In genomic region chr17:76681222-76682137, GRCh38 we compare ENCODE assay signal across 8 cellular contexts. TPM values are rescaled to one million over a fixed set of nuclear protein-coding genes. Genes with fewer than 3 reads are reported as not detected.
DNase-seq lines count a peak whose midpoint lies in the region; ATAC-seq and TF ChIP-seq lines count a peak whose summit lies in the region.

No MANE protein-coding gene starts in this region.

- BruUV-seq in Panc1 (replicated peaks; lab: Mats Ljungman, UMichigan), result no TSS peak

- no peak overlapping the region for H3K4me3 Mint-ChIP-seq in CD8-positive, alpha-beta T cell

- H3K27ac ChIP-seq in CD8-positive, alpha-beta T cell (ENCODE audit: low read depth, low read length), result no peak overlapping the region
- H3K27ac ChIP-seq in Panc1 (ENCODE audit: low read length) (no peak overlapping the region), suprapubic skin (no peak overlapping the region)

- CTCF ChIA-PET in CD8-positive, alpha-beta T cell (lab: Charles Lee), result interaction anchor here (0.6 to 6.2 kb wide), 50 partner anchors 9 to 274 kb away, joined by 3 to 71 read pairs (median 6); partner anchors contain the start of genes AANAT, ST6GALNAC1 and ST6GALNAC2
- CTCF ChIA-PET in Panc1 (lab: Charles Lee), result interaction anchor here (0.6 to 1.5 kb wide), 9 partner anchors 10 to 182 kb away, joined by 3 to 6 read pairs (median 3); no protein-coding TSS in a partner anchor

- DNase-seq in CD8-positive, alpha-beta T cell, result peak; percentile 55 to 86 (median 72)
- DNase-seq in Panc1 (ENCODE audit: low read depth, low spot score) (peak; percentile 45), activated T-helper 1 cell treated with Interleukin-2 at 50 U/mL for 16 hours (ENCODE audit: low read depth) (peak; percentile 50), fibroblast of the aortic adventitia (ENCODE audit: low read depth) (peak; percentile 78), nucleus accumbens (lab: John Stamatoyannopoulos, UW) (peak in 39 of 56 donors; percentile 15 to 80 (median 50)), suprapubic skin (ENCODE audit: low spot score in 2 of 2) (peak in 1 of 2 donors; percentile 59)

- peaks cover 11% of the 10 kb centered on the region for H3K4me1 Mint-ChIP-seq in CD8-positive, alpha-beta T cell (ENCODE audit: low read depth)

- H3K4me1 ChIP-seq in CD8-positive, alpha-beta T cell (ENCODE audit: insufficient read depth, low read length), result peaks cover 29% of the 10 kb centered on the region
- peaks cover 16% of the 10 kb centered on the region for H3K4me1 ChIP-seq in Panc1 (ENCODE audit: control insufficient read depth, insufficient read depth, low read length)
- H3K4me1 ChIP-seq in suprapubic skin, result peaks cover 32% of the 10 kb centered on the region

- H3K4me3 ChIP-seq in CD8-positive, alpha-beta T cell (ENCODE audit: low read depth, low read length), result no peak overlapping the region
- H3K4me3 ChIP-seq in Panc1 (ENCODE audit: low read depth in 2 of 2, low read length in 2 of 2) (no peak overlapping the region), fibroblast of the aortic adventitia (ENCODE audit: low read depth, low read length) (no peak overlapping the region), suprapubic skin (no peak overlapping the region)

- peak; percentile 77 for TF ChIP-seq CTCF in CD8-positive, alpha-beta T cell (IDR thresholded peaks at IDR 0.05)
- TF ChIP-seq CTCF in Panc1 (IDR thresholded peaks at IDR 0.05) (peak; percentile 90), fibroblast of the aortic adventitia (IDR thresholded peaks at IDR 0.05; ENCODE audit: insufficient read depth, low read length) (peak; percentile 83), suprapubic skin (IDR thresholded peaks at IDR 0.05) (peak; percentile 80 to 81)

- no peak overlapping the region for H3K27ac Mint-ChIP-seq in CD8-positive, alpha-beta T cell

- H3K9me3 Mint-ChIP-seq in CD8-positive, alpha-beta T cell, result no peaks in the 10 kb centered on the region

- no peaks in the 10 kb centered on the region for H3K27me3 Mint-ChIP-seq in CD8-positive, alpha-beta T cell (ENCODE audit: low read depth)

- H3K27me3 ChIP-seq in CD8-positive, alpha-beta T cell (ENCODE audit: insufficient read depth, low read length), result no peaks in the 10 kb centered on the region
- H3K27me3 ChIP-seq in Panc1 (ENCODE audit: control insufficient read depth, insufficient read depth, low read length), result no peaks in the 10 kb centered on the region
- H3K27me3 ChIP-seq in suprapubic skin, result no peaks in the 10 kb centered on the region

- POLR2A ChIA-PET in CD8-positive, alpha-beta T cell (lab: Charles Lee), result interaction anchor here (0.9 to 2.1 kb wide), 7 partner anchors 10 to 160 kb away, joined by 3 to 15 read pairs (median 4); no protein-coding TSS in a partner anchor
- POLR2A ChIA-PET in Panc1 (lab: Charles Lee), result interaction anchor here (1.1 kb wide), 1 partner anchor 114 kb away, joined by 3 read pairs; no protein-coding TSS in a partner anchor

- in situ Hi-C loops in Panc1 (cut with HindIII; ENCODE audit: low pct_unique_long_range_greater_than_20kb, low sequenced_read_pairs), result no loop called here

- peak; percentile 78 for ATAC-seq in CD8-positive, alpha-beta T cell
- peak; percentile 81 for ATAC-seq in Panc1
- ATAC-seq in HG02840 (IDR thresholded peaks at IDR 0.05; ENCODE audit: low FRiP score, unreplicated experiment), result no peak

- intact Hi-C loops in CD8-positive, alpha-beta T cell (cut with DNase I, micrococcal nuclease), result loop anchor here (1.0 kb wide), 5 partner anchors 57 to 215 kb away; no protein-coding TSS in a partner anchor
- intact Hi-C loops in Panc1 (cut with micrococcal nuclease; ENCODE audit: unreplicated experiment), result no loop called here

- H3K9me3 ChIP-seq in CD8-positive, alpha-beta T cell (ENCODE audit: low read length), result no peaks in the 10 kb centered on the region
- H3K9me3 ChIP-seq in Panc1 (ENCODE audit: control insufficient read depth, insufficient read depth, low read depth, low read length) (no peaks in the 10 kb centered on the region), suprapubic skin (no peaks in the 10 kb centered on the region)

- H3K36me3 ChIP-seq in CD8-positive, alpha-beta T cell (ENCODE audit: insufficient read depth, low read length), result no peaks in the 10 kb centered on the region
- no peaks in the 10 kb centered on the region for H3K36me3 ChIP-seq in Panc1 (ENCODE audit: control insufficient read depth, insufficient read depth, low read length)
- H3K36me3 ChIP-seq in suprapubic skin, result peaks cover 30% of the 10 kb centered on the region

- peak; percentile 98 for TF ChIP-seq RAD21 in Ishikawa (IDR thresholded peaks at IDR 0.05; ENCODE audit: low read depth)

- no peak for TF ChIP-seq POLR2A in suprapubic skin (IDR thresholded peaks at IDR 0.05)

- no peaks in the 10 kb centered on the region for H3K36me3 Mint-ChIP-seq in CD8-positive, alpha-beta T cell

- 48% methylated on average over 7 of the region's 16 CpGs for WGBS in suprapubic skin

- TF ChIP-seq EP300 in Ishikawa (IDR thresholded peaks at IDR 0.05; ENCODE audit: borderline replicate concordance) (no peak), suprapubic skin (IDR thresholded peaks at IDR 0.05) (no peak)

TF ChIP-seq in Ishikawa, 13 proteins besides CTCF, POLR2A, EP300 and RAD21:
- TF ChIP-seq USF1 (IDR thresholded peaks at IDR 0.05) (no peak), ZBTB7A (IDR thresholded peaks at IDR 0.05; ENCODE audit: low read depth) (no peak), TEAD4 (IDR thresholded peaks at IDR 0.05) (0 out of 2 replicates have a peak, but pooled peaks have one; percentile 34), YY1 (IDR thresholded peaks at IDR 0.05; ENCODE audit: low read depth) (no peak), MAX (IDR thresholded peaks at IDR 0.05) (no peak)

RNA-seq across cellular contexts. Expression of gene MXRA7, which starts 29.3 kb away (rescaled TPM):
- total RNA-seq in CD8-positive, alpha-beta T cell, result 10 to 100 TPM; 23.9 to 27.8 TPM
- 77.9 TPM for total RNA-seq in Panc1 (2021; ENCODE audit: unreplicated experiment)
- 88.4 TPM for polyA plus RNA-seq in Panc1 (2012; ENCODE audit: insufficient read length)
- 166 and 287 TPM in 2 replicates for total RNA-seq in fibroblast of the aortic adventitia (ENCODE audit: low replicate concordance)
- total RNA-seq in suprapubic skin, result 10 to 100 TPM; 44.5 to 67.8 (median 56.9) TPM

RNA-seq across cellular contexts. Expression of gene ST6GALNAC1, which starts 37.9 kb away (rescaled TPM):
- total RNA-seq in CD8-positive, alpha-beta T cell, result not detected
- total RNA-seq in Panc1 (2021; ENCODE audit: unreplicated experiment) (0.15 TPM), fibroblast of the aortic adventitia (ENCODE audit: low replicate concordance) (not detected in 2 replicates), suprapubic skin (1 to 10 TPM in 3 of 4 donors, under 1 TPM in 1; 0.38 to 3.7 (median 1.3) TPM)
- polyA plus RNA-seq in Panc1 (2012; ENCODE audit: insufficient read length), result not detected

RNA-seq across cellular contexts. Expression of gene JMJD6, which starts 44.9 kb away (rescaled TPM):
- total RNA-seq in CD8-positive, alpha-beta T cell, result 100 to 1,000 TPM; 316 to 336 TPM
- total RNA-seq in Panc1 (2021; ENCODE audit: unreplicated experiment) (60.0 TPM), fibroblast of the aortic adventitia (ENCODE audit: low replicate concordance) (10.8 and 18.1 TPM in 2 replicates), suprapubic skin (10 to 100 TPM; 13.8 to 22.1 (median 17.7) TPM)
- 54.8 TPM for polyA plus RNA-seq in Panc1 (2012; ENCODE audit: insufficient read length)

RNA-seq across cellular contexts. Expression of gene METTL23, which starts 45.2 kb away (rescaled TPM):
- 10 to 100 TPM; 40.3 to 43.1 TPM for total RNA-seq in CD8-positive, alpha-beta T cell
- 42.8 TPM for total RNA-seq in Panc1 (2021; ENCODE audit: unreplicated experiment)
- polyA plus RNA-seq in Panc1 (2012; ENCODE audit: insufficient read length), result 28.6 TPM
- total RNA-seq in fibroblast of the aortic adventitia (ENCODE audit: low replicate concordance), result 17.9 and 29.1 TPM in 2 replicates
- total RNA-seq in suprapubic skin, result 10 to 100 TPM; 20.6 to 29.9 (median 23.0) TPM

RNA-seq across cellular contexts. Expression of gene SRSF2, which starts 55.7 kb away (rescaled TPM):
- 100 to 1,000 TPM; 621 to 637 TPM for total RNA-seq in CD8-positive, alpha-beta T cell
- total RNA-seq in Panc1 (2021; ENCODE audit: unreplicated experiment) (436 TPM), fibroblast of the aortic adventitia (ENCODE audit: low replicate concordance) (62.8 and 109 TPM in 2 replicates), suprapubic skin (100 to 1,000 TPM; 170 to 253 (median 186) TPM)
- 358 TPM for polyA plus RNA-seq in Panc1 (2012; ENCODE audit: insufficient read length)
